In the genomic region with DNA sequence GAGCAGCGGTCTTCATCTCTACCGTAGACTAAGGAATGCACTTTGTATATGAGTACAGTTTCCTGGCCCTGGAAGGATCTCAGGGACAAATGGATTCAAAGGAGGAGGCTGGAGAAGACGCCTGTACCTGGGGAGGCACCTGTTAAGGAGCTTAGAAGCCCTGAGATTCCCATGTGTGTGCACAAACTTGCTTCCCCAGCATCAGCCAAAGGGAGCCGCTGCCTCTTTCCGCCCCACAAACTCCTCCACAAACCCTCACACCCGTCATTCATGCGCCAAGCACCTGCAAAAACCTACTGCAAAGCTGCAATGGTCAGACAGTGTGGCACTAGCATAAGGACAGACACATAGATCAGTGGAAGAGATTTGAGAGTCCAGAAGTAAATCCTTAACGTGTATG, we compare ENCODE assay signal across 1 cellular context.
TF ChIP-seq lines count a peak whose summit lies in the region.

No MANE protein-coding gene starts in this region.

TF ChIP-seq in neural cell, 6 proteins besides CTCF, POLR2A, EP300 and RAD21 (continued from another document):
- no peak for TF ChIP-seq MXI1 (conservative IDR thresholded peaks at IDR 0.05; ENCODE audit: poor library complexity, severe bottlenecking)
TF ChIP-seq in neural cell: peak in this region for 0.
